10 cellular contexts compared by ENCODE assay signal in genomic region chr19:11142528-11143171, GRCh38. TPM values are rescaled to one million over a fixed set of nuclear protein-coding genes. Genes with fewer than 3 reads are reported as not detected.
DNase-seq lines count a peak whose midpoint lies in the region; ATAC-seq, FAIRE-seq and TF ChIP-seq lines count a peak whose summit lies in the region.
"Had no signal": no experiment of that assay in that cellular context is flagged by ENCODE, and none has a peak within 500 bp of the region (broad histone marks: within the 10 kb centered on the region; RNA-seq: fewer than 3 reads in every experiment).

No MANE protein-coding gene starts in this region.

- H3K36me3 ChIP-seq in bronchial epithelial cell (ENCODE audit: control insufficient read depth, insufficient read depth, low read length) (no peaks in the 10 kb centered on the region), keratinocyte (ENCODE audit: control insufficient read depth in 2 of 2, extremely low read depth in 1 of 2, insufficient read depth in 2 of 2, low read length in 2 of 2) (peaks cover 0 to 11% of the 10 kb centered on the region in 2 experiments)

- dilution Hi-C loops in keratinocyte (cut with MboI; ENCODE audit: extremely low pct_ligation_motif_present, low sequenced_read_pairs), result no loop called here

- H3K4me1 Mint-ChIP-seq in stimulated activated naive CD8-positive, alpha-beta T cell treated with anti-CD3 and anti-CD28 coated beads, Interleukin-15, amount 100 ng/mL, for 72 hours, result peaks cover 19% of the 10 kb centered on the region

- H3K9me1 ChIP-seq in keratinocyte (ENCODE audit: control insufficient read depth, extremely low read depth, insufficient read depth, low read length), result no peaks in the 10 kb centered on the region

- H3K79me2 ChIP-seq in keratinocyte (ENCODE audit: control insufficient read depth, insufficient read depth, low read length), result no peaks in the 10 kb centered on the region

- DNase-seq in AG10803 (ENCODE audit: low read depth), result peak; percentile 92
- peak; percentile 92 for DNase-seq in LoVo (ENCODE audit: low spot score)
- peak; percentile 80 for DNase-seq in bronchial epithelial cell (ENCODE audit: low read depth)
- no peak for DNase-seq in keratinocyte (ENCODE audit: low read depth, low spot score)
- DNase-seq in stimulated activated naive CD8-positive, alpha-beta T cell treated with anti-CD3 and anti-CD28 coated beads, Interleukin-15, amount 100 ng/mL, for 72 hours, result no peak
- no peak for DNase-seq in cerebellum (ENCODE audit: low spot score)
- no peak for DNase-seq in SIG-M5 (lab: John Stamatoyannopoulos, UW)
- no peak for DNase-seq in OCI-M2 (lab: John Stamatoyannopoulos, UW; ENCODE audit: unreplicated experiment)

- H3K4me3 ChIP-seq in AG10803 (ENCODE audit: low read length), result peak overlapping the region; percentile 35
- no peak overlapping the region for H3K4me3 ChIP-seq in bronchial epithelial cell (ENCODE audit: low read depth, low read length)
- H3K4me3 ChIP-seq in keratinocyte (ENCODE audit: control insufficient read depth in 2 of 3, extremely low read depth in 1 of 3, insufficient read depth in 2 of 3, low read depth in 1 of 3, low read length in 3 of 3), result peak overlapping the region in 1 of 3 experiments; percentile 46

- H2AFZ ChIP-seq in keratinocyte (ENCODE audit: control insufficient read depth, low read length), result peak overlapping the region; percentile 60

- H3K4me3 Mint-ChIP-seq in stimulated activated naive CD8-positive, alpha-beta T cell treated with anti-CD3 and anti-CD28 coated beads, Interleukin-15, amount 100 ng/mL, for 72 hours, result peak overlapping the region in 1 of 2 donors; percentile 35

- H3K27me3 ChIP-seq in bronchial epithelial cell (ENCODE audit: control insufficient read depth, insufficient read depth, low read length) (no peaks in the 10 kb centered on the region), keratinocyte (ENCODE audit: control insufficient read depth, extremely low read depth, insufficient read depth, low read length) (no peaks in the 10 kb centered on the region)

- no peaks in the 10 kb centered on the region for H3K9me3 Mint-ChIP-seq in stimulated activated naive CD8-positive, alpha-beta T cell treated with anti-CD3 and anti-CD28 coated beads, Interleukin-15, amount 100 ng/mL, for 72 hours

- H3K9me3 ChIP-seq in keratinocyte (ENCODE audit: control insufficient read depth, low read depth, low read length), result no peaks in the 10 kb centered on the region

- H3K4me1 ChIP-seq in keratinocyte (ENCODE audit: control insufficient read depth, extremely low read depth, insufficient read depth, low read length), result peaks cover 35% of the 10 kb centered on the region

- H3K9ac ChIP-seq in keratinocyte (ENCODE audit: control insufficient read depth, extremely low read depth, insufficient read depth, low read length), result peak overlapping the region; percentile 71

- TF ChIP-seq CTCF in AG10803 (conservative IDR thresholded peaks at IDR 0.05; ENCODE audit: low read length), result no peak
- no peak for TF ChIP-seq CTCF in bronchial epithelial cell (IDR thresholded peaks at IDR 0.05; ENCODE audit: insufficient read depth, low read length, severe bottlenecking)
- TF ChIP-seq CTCF in keratinocyte (optimal IDR thresholded peaks at IDR 0.05 in 1 of 3, IDR thresholded peaks at IDR 0.05 in 1 of 3, conservative IDR thresholded peaks at IDR 0.05 in 1 of 3; ENCODE audit: extremely low read depth in 1 of 3, insufficient read depth in 2 of 3, low read length in 3 of 3), result no peak

- H3K27ac Mint-ChIP-seq in stimulated activated naive CD8-positive, alpha-beta T cell treated with anti-CD3 and anti-CD28 coated beads, Interleukin-15, amount 100 ng/mL, for 72 hours, result no peak overlapping the region

- H3K27me3 Mint-ChIP-seq in stimulated activated naive CD8-positive, alpha-beta T cell treated with anti-CD3 and anti-CD28 coated beads, Interleukin-15, amount 100 ng/mL, for 72 hours, result peaks cover 7% of the 10 kb centered on the region

- H3K27ac ChIP-seq in keratinocyte (ENCODE audit: control insufficient read depth, insufficient read depth, low read length), result peak overlapping the region; percentile 74

- peak overlapping the region; percentile 77 for H3K4me2 ChIP-seq in keratinocyte (ENCODE audit: control insufficient read depth, extremely low read depth, insufficient read depth, low read depth, low read length)

- no peaks in the 10 kb centered on the region for H4K20me1 ChIP-seq in keratinocyte (ENCODE audit: control insufficient read depth, extremely low read depth, insufficient read depth, low read length)

- no peak for FAIRE-seq in bronchial epithelial cell (lab: Jason Lieb, UNC)
- peak; percentile 9 for FAIRE-seq in keratinocyte (lab: Jason Lieb, UNC)
- FAIRE-seq: endometrium, GM18507 had no signal

- peak; percentile 41 for ATAC-seq in stimulated activated naive CD8-positive, alpha-beta T cell treated with anti-CD3 and anti-CD28 coated beads, Interleukin-15, amount 100 ng/mL, for 72 hours

RNA-seq across cellular contexts. Expression of gene SPC24, which starts 12.9 kb away (rescaled TPM):
- total RNA-seq in bronchial epithelial cell, result 1.6 and 1.7 TPM in 2 replicates
- polyA plus RNA-seq in keratinocyte, result 1.8 to 8.0 TPM (median 6.4 TPM) in 3 replicates
- polyA plus RNA-seq in keratinocyte (2011; ENCODE audit: low read depth), result 0.44 TPM
- polyA plus RNA-seq in keratinocyte (2011; cell fraction: cytosol; rRNA removed), result 1.1 and 2.1 TPM in 2 replicates
- polyA plus RNA-seq in keratinocyte (2011; cell fraction: nucleus; rRNA removed), result 0.99 and 1.8 TPM in 2 replicates
- polyA plus RNA-seq in keratinocyte (2012; ENCODE audit: low replicate concordance), result 0.11 and 8.6 TPM in 2 replicates
- 4.6 to 20.9 TPM (median 14.5 TPM) in 3 replicates for polyA minus RNA-seq in keratinocyte
- polyA minus RNA-seq in keratinocyte (2011; cell fraction: cytosol; rRNA and poly(A)+ RNA removed), result 20.9 TPM
- polyA minus RNA-seq in keratinocyte (2011; cell fraction: nucleus; rRNA and poly(A)+ RNA removed), result 3.0 and 3.3 TPM in 2 replicates
- total RNA-seq in cerebellum, result 13.3 TPM

RNA-seq across cellular contexts. Expression of gene LDLR, which starts 53.4 kb away (rescaled TPM):
- total RNA-seq in bronchial epithelial cell (72.7 and 109 TPM in 2 replicates), cerebellum (36.6 TPM)
- polyA plus RNA-seq in keratinocyte, result 182 to 325 TPM (median 241 TPM) in 3 replicates
- polyA plus RNA-seq in keratinocyte (2011; ENCODE audit: low read depth), result 88.4 TPM
- 106 and 112 TPM in 2 replicates for polyA plus RNA-seq in keratinocyte (2011; cell fraction: cytosol; rRNA removed)
- polyA plus RNA-seq in keratinocyte (2011; cell fraction: nucleus; rRNA removed), result 592 and 620 TPM in 2 replicates
- polyA plus RNA-seq in keratinocyte (2012; ENCODE audit: low replicate concordance), result 111 and 279 TPM in 2 replicates
- polyA minus RNA-seq in keratinocyte, result 329 to 852 TPM (median 451 TPM) in 3 replicates
- 266 TPM for polyA minus RNA-seq in keratinocyte (2011; cell fraction: cytosol; rRNA and poly(A)+ RNA removed)
- 877 and 920 TPM in 2 replicates for polyA minus RNA-seq in keratinocyte (2011; cell fraction: nucleus; rRNA and poly(A)+ RNA removed)

RNA-seq across cellular contexts. Expression of gene KANK2, which starts 54.7 kb away (rescaled TPM):
- total RNA-seq in bronchial epithelial cell, result 10.2 and 10.8 TPM in 2 replicates
- polyA plus RNA-seq in keratinocyte, result 2.8 to 3.9 TPM (median 3.6 TPM) in 3 replicates
- 11.8 TPM for polyA plus RNA-seq in keratinocyte (2011; ENCODE audit: low read depth)
- 2.9 and 5.5 TPM in 2 replicates for polyA plus RNA-seq in keratinocyte (2011; cell fraction: cytosol; rRNA removed)
- polyA plus RNA-seq in keratinocyte (2011; cell fraction: nucleus; rRNA removed), result 11.8 and 11.9 TPM in 2 replicates
- 8.8 and 11.5 TPM in 2 replicates for polyA plus RNA-seq in keratinocyte (2012; ENCODE audit: low replicate concordance)
- 4.7 to 25.2 TPM (median 7.5 TPM) in 3 replicates for polyA minus RNA-seq in keratinocyte
- 10.4 TPM for polyA minus RNA-seq in keratinocyte (2011; cell fraction: cytosol; rRNA and poly(A)+ RNA removed)
- polyA minus RNA-seq in keratinocyte (2011; cell fraction: nucleus; rRNA and poly(A)+ RNA removed), result 12.5 and 12.7 TPM in 2 replicates
- total RNA-seq in cerebellum, result 34.3 TPM

Comparison
In these comparisons a context has a peak if more than half of its experiments do, and no peak if none do; other contexts are left out.
1. DNase-seq: peak in AG10803 (single experiment), LoVo (single experiment) and bronchial epithelial cell (single experiment); none in keratinocyte (single experiment), stimulated activated naive CD8-positive, alpha-beta T cell treated with anti-CD3 and anti-CD28 coated beads, Interleukin-15, amount 100 ng/mL, for 72 hours (0 of 2), cerebellum (single experiment), SIG-M5 (single experiment) and OCI-M2 (single experiment).